14 cellular contexts compared by ENCODE assay signal in genomic region chr4:57554693-57555092, GRCh38.
DNase-seq lines count a peak whose midpoint lies in the region; ATAC-seq and TF ChIP-seq lines count a peak whose summit lies in the region.
"Had no signal": no experiment of that assay in that cellular context is flagged by ENCODE, and none has a peak within 500 bp of the region (broad histone marks: within the 10 kb centered on the region; RNA-seq: fewer than 3 reads in every experiment).

No MANE protein-coding gene starts in this region.

- no peak overlapping the region for H2BK5ac ChIP-seq in neuronal stem cell (ENCODE audit: low read length)

- CTCF ChIA-PET in PC-9 (lab: Charles Lee), result no interaction called here

- H3K9me2 ChIP-seq in PC-9 (ENCODE audit: insufficient read depth), result no peaks in the 10 kb centered on the region

- H4K20me1 ChIP-seq in PC-9 (ENCODE audit: insufficient read depth), result no peaks in the 10 kb centered on the region
- H4K20me1 ChIP-seq: BLaER1 had no signal

- H2AFZ ChIP-seq in PC-9 (0 out of 2 replicates have a peak overlapping the region, but pooled peaks have one; percentile 11), neuronal stem cell (ENCODE audit: low read length) (peak overlapping the region; percentile 32)
- H2AFZ ChIP-seq: GM23248 had no signal

- H2AK5ac ChIP-seq in neuronal stem cell (ENCODE audit: low read depth, low read length), result no peak overlapping the region

- H4K8ac ChIP-seq in neuronal stem cell (ENCODE audit: low read depth, low read length), result no peak overlapping the region

- H3K27ac Mint-ChIP-seq in effector memory CD8-positive, alpha-beta T cell, result no peak overlapping the region
- H3K27ac Mint-ChIP-seq in glutamatergic neuron (ENCODE audit: unreplicated experiment), result no peak overlapping the region
- H3K27ac Mint-ChIP-seq: CD8-positive, alpha-beta memory T cell had no signal

- TF ChIP-seq CTCF in PC-9 (conservative IDR thresholded peaks at IDR 0.05) (no peak), glutamatergic neuron (IDR thresholded peaks at IDR 0.05; ENCODE audit: partially characterized antibody, unreplicated experiment) (no peak)

- H3K4me1 ChIP-seq in PC-9 (replicated peaks; ENCODE audit: insufficient read depth) (no peaks in the 10 kb centered on the region), neuronal stem cell (ENCODE audit: control insufficient read depth in 2 of 2, insufficient read depth in 1 of 2, low read depth in 1 of 2, low read length in 2 of 2) (no peaks in the 10 kb centered on the region)
- H3K4me1 ChIP-seq: BLaER1, Caco-2 had no signal

- H3K9me3 ChIP-seq in PC-9 (ENCODE audit: insufficient read depth, low read depth), result no peaks in the 10 kb centered on the region
- no peaks in the 10 kb centered on the region for H3K9me3 ChIP-seq in neuronal stem cell (replicated peaks in 1 of 2; ENCODE audit: control insufficient read depth in 2 of 2, insufficient read depth in 1 of 2, low read depth in 1 of 2, low read length in 2 of 2)
- H3K9me3 ChIP-seq: BLaER1, Caco-2 had no signal

- intact Hi-C loops in PC-9 (cut with micrococcal nuclease; ENCODE audit: unreplicated experiment), result no loop called here

- H3K4me1 Mint-ChIP-seq in effector memory CD8-positive, alpha-beta T cell (ENCODE audit: low read depth in 2 of 2), result no peaks in the 10 kb centered on the region
- H3K4me1 Mint-ChIP-seq in glutamatergic neuron (ENCODE audit: low read depth, unreplicated experiment), result no peaks in the 10 kb centered on the region
- H3K4me1 Mint-ChIP-seq: CD8-positive, alpha-beta memory T cell had no signal

- POLR2A ChIA-PET in PC-9 (lab: Charles Lee; ENCODE audit: unreplicated experiment), result no interaction called here

- no peak overlapping the region for H3K27ac ChIP-seq in PC-9
- H3K27ac ChIP-seq in neuronal stem cell (replicated peaks; ENCODE audit: low read length), result no peak overlapping the region
- H3K27ac ChIP-seq: 22Rv1, BLaER1, GM23248 had no signal

- ATAC-seq in effector memory CD8-positive, alpha-beta T cell (replicated peaks), result no peak
- ATAC-seq: GM12878 had no signal

- peaks cover 2 to 7% of the 10 kb centered on the region in 2 donors for H3K9me3 Mint-ChIP-seq in effector memory CD8-positive, alpha-beta T cell
- no peaks in the 10 kb centered on the region for H3K9me3 Mint-ChIP-seq in glutamatergic neuron (ENCODE audit: unreplicated experiment)

- H3K36me3 ChIP-seq in PC-9 (ENCODE audit: low read depth) (no peaks in the 10 kb centered on the region), neuronal stem cell (replicated peaks in 1 of 2; ENCODE audit: control insufficient read depth in 2 of 2, insufficient read depth in 2 of 2, low read length in 2 of 2) (no peaks in the 10 kb centered on the region)
- H3K36me3 ChIP-seq: BLaER1 had no signal

- no peak overlapping the region for H3K9ac ChIP-seq in neuronal stem cell (ENCODE audit: low read depth, low read length, poor library complexity)
- H3K9ac ChIP-seq: BLaER1, GM23248 had no signal

- H3K4me2 ChIP-seq in PC-9 (no peak overlapping the region), neuronal stem cell (ENCODE audit: insufficient read depth, low read length, poor library complexity, severe bottlenecking) (no peak overlapping the region)
- H3K4me2 ChIP-seq: BLaER1 had no signal

- no peak overlapping the region for H3K14ac ChIP-seq in neuronal stem cell (ENCODE audit: low read length)

- WGBS in neuronal stem cell (ENCODE audit: extremely low coverage in 2 of 2, insufficient read length in 2 of 2, insufficient replicate concordance in 1 of 2), 2 donors, result no CpG with 5 or more reads among the region's 3 CpGs

- no peak overlapping the region for H2BK12ac ChIP-seq in neuronal stem cell (ENCODE audit: low read length)

- no peak overlapping the region for H3K4me3 Mint-ChIP-seq in effector memory CD8-positive, alpha-beta T cell
- no peak overlapping the region for H3K4me3 Mint-ChIP-seq in glutamatergic neuron (ENCODE audit: unreplicated experiment)
- H3K4me3 Mint-ChIP-seq: CD8-positive, alpha-beta memory T cell had no signal

- H3K4me3 ChIP-seq in PC-9 (no peak overlapping the region), neuronal stem cell (ENCODE audit: low read length in 2 of 2) (no peak overlapping the region)
- H3K4me3 ChIP-seq: BLaER1, GM12878, GM23248 had no signal

- no peak overlapping the region for H3K18ac ChIP-seq in neuronal stem cell (ENCODE audit: low read length)

- no TSS peak for BruUV-seq in PC-9 (replicated peaks; lab: Mats Ljungman, UMichigan)

- H3K23ac ChIP-seq in neuronal stem cell (ENCODE audit: low read depth, low read length, poor library complexity), result no peak overlapping the region

- no peak overlapping the region for H4K91ac ChIP-seq in neuronal stem cell (ENCODE audit: low read depth, low read length, poor library complexity)

- H3K36me3 Mint-ChIP-seq in effector memory CD8-positive, alpha-beta T cell (ENCODE audit: insufficient read depth), result no peaks in the 10 kb centered on the region
- no peaks in the 10 kb centered on the region for H3K36me3 Mint-ChIP-seq in glutamatergic neuron (ENCODE audit: unreplicated experiment)
- H3K36me3 Mint-ChIP-seq: CD8-positive, alpha-beta memory T cell had no signal

- H3K27me3 ChIP-seq in PC-9 (ENCODE audit: insufficient read depth, low read depth) (no peaks in the 10 kb centered on the region), neuronal stem cell (ENCODE audit: control insufficient read depth in 3 of 3, insufficient read depth in 3 of 3, low read depth in 1 of 3, low read length in 3 of 3) (no peaks in the 10 kb centered on the region)
- H3K27me3 ChIP-seq: BLaER1 had no signal

- no peak overlapping the region for H3K4ac ChIP-seq in neuronal stem cell (ENCODE audit: low read length)

- DNase-seq in DMS 273 (lab: John Stamatoyannopoulos, UW; ENCODE audit: unreplicated experiment) (peak; percentile 41), DMS 273 treated with DMSO at 0.1 percent for 48 hours (lab: John Stamatoyannopoulos, UW) (no peak), PC-9 (no peak), left kidney (ENCODE audit: low read depth, low spot score) (peak; percentile 39), neuronal stem cell (ENCODE audit: low spot score) (no peak), glutamatergic neuron (no peak), NCI-H1105 (lab: John Stamatoyannopoulos, UW) (no peak)
- no peak for DNase-seq in effector memory CD8-positive, alpha-beta T cell
- DNase-seq: Caco-2; CD8-positive, alpha-beta memory T cell; GM23248 had no signal

- H3K27me3 Mint-ChIP-seq in effector memory CD8-positive, alpha-beta T cell, result no peaks in the 10 kb centered on the region
- H3K27me3 Mint-ChIP-seq in glutamatergic neuron (ENCODE audit: unreplicated experiment), result no peaks in the 10 kb centered on the region
- H3K27me3 Mint-ChIP-seq: CD8-positive, alpha-beta memory T cell had no signal

- no peaks in the 10 kb centered on the region for H3F3A ChIP-seq in PC-9 (ENCODE audit: insufficient read depth, low read depth)

- no peaks in the 10 kb centered on the region for H3K79me2 ChIP-seq in PC-9 (ENCODE audit: low read depth)

- H2BK120ac ChIP-seq in neuronal stem cell (ENCODE audit: low read depth, low read length), result no peak overlapping the region

- H3K79me1 ChIP-seq in neuronal stem cell (ENCODE audit: low read depth, low read length), result no peaks in the 10 kb centered on the region

- H2BK15ac ChIP-seq in neuronal stem cell (ENCODE audit: low read length), result no peak overlapping the region

Comparison
In these comparisons a context has a peak if more than half of its experiments do, and no peak if none do; other contexts are left out.
1. DNase-seq: peak in DMS 273 (single experiment) and left kidney (single experiment); none in DMS 273 treated with DMSO at 0.1 percent for 48 hours (single experiment), PC-9 (0 of 2), neuronal stem cell (single experiment), effector memory CD8-positive, alpha-beta T cell (0 of 3), glutamatergic neuron (single experiment) and NCI-H1105 (single experiment).